Comparison of ENCODE assay signal across 9 cellular contexts in genomic region chr19:34838753-34839431, GRCh38.
A peak's percentile ranks its signal among the peaks of the same experiment; 100 is the strongest.
DNase-seq lines count a peak whose midpoint lies in the region; ATAC-seq and TF ChIP-seq lines count a peak whose summit lies in the region.
"Had no signal": no experiment of that assay in that cellular context is flagged by ENCODE, and none has a peak within 500 bp of the region (broad histone marks: within the 10 kb centered on the region; RNA-seq: fewer than 3 reads in every experiment).

No MANE protein-coding gene starts in this region.

- H2BK15ac ChIP-seq in IMR-90 (ENCODE audit: low read depth, low read length) = no peak overlapping the region

- no peaks in the 10 kb centered on the region for H3K4me1 ChIP-seq in A673 (ENCODE audit: insufficient read depth, low read length, poor library complexity, severe bottlenecking)
- no peaks in the 10 kb centered on the region for H3K4me1 ChIP-seq in IMR-90 (ENCODE audit: control insufficient read depth, insufficient read depth, low read length)
- peaks cover 8% of the 10 kb centered on the region for H3K4me1 ChIP-seq in mucosa of descending colon (ENCODE audit: low read depth)

- H3K9me3 ChIP-seq in A673 (ENCODE audit: low read depth, low read length, poor library complexity, severe bottlenecking) (no peaks in the 10 kb centered on the region), IMR-90 (ENCODE audit: control insufficient read depth, insufficient read depth, low read length) (no peaks in the 10 kb centered on the region), mucosa of descending colon (no peaks in the 10 kb centered on the region)

- no TSS peak for BruUV-seq in A673 (replicated peaks; lab: Mats Ljungman, UMichigan)
- no TSS peak for BruUV-seq in IMR-90 (replicated peaks; lab: Mats Ljungman, UMichigan)

- peaks cover 11% of the 10 kb centered on the region for H3K27me3 ChIP-seq in A673 (replicated peaks; ENCODE audit: insufficient read depth, low read depth, low read length, poor library complexity)
- peaks cover 11% of the 10 kb centered on the region for H3K27me3 ChIP-seq in IMR-90 (ENCODE audit: control insufficient read depth, insufficient read depth, low read length)

- no peak overlapping the region for H3K9ac ChIP-seq in IMR-90 (ENCODE audit: low read depth, low read length)

- no peaks in the 10 kb centered on the region for H4K20me1 ChIP-seq in IMR-90 (ENCODE audit: insufficient read depth, low read length)

- H3K9me1 ChIP-seq in IMR-90 (ENCODE audit: insufficient read depth, low read length) = no peaks in the 10 kb centered on the region

- dilution Hi-C loops in IMR-90 (cut with HindIII; ENCODE audit: low sequenced_read_pairs, unreplicated experiment) = no loop called here

- no peak overlapping the region for H4K8ac ChIP-seq in IMR-90 (ENCODE audit: low read depth in 2 of 2, low read length in 2 of 2)

- no peak overlapping the region for H3K23ac ChIP-seq in IMR-90 (ENCODE audit: low read depth, low read length)

- no peak overlapping the region for H4K91ac ChIP-seq in IMR-90 (ENCODE audit: insufficient read depth, low read depth, low read length)

- H3K36me3 ChIP-seq in A673 (ENCODE audit: insufficient read depth, low read length, poor library complexity, severe bottlenecking) = no peaks in the 10 kb centered on the region
- H3K36me3 ChIP-seq in IMR-90 (ENCODE audit: control insufficient read depth, insufficient read depth, low read length) = no peaks in the 10 kb centered on the region
- H3K36me3 ChIP-seq in mucosa of descending colon (ENCODE audit: low read depth) = no peaks in the 10 kb centered on the region

- no peak overlapping the region for H3K4ac ChIP-seq in IMR-90 (ENCODE audit: low read depth, low read length)

- peak overlapping the region; percentile 5 for H2AFZ ChIP-seq in IMR-90 (replicated peaks; ENCODE audit: low read length, poor library complexity)

- H3K4me2 ChIP-seq in IMR-90 (ENCODE audit: low read depth, low read length) = peak overlapping the region; percentile 45; the same call in 1 of the 2 replicates

- H3K56ac ChIP-seq in IMR-90 (ENCODE audit: extremely low read depth, insufficient read depth, low read length) = no peak overlapping the region

- CTCF ChIA-PET in A673 (lab: Charles Lee) = no interaction called here
- CTCF ChIA-PET in IMR-90 (lab: Yijun Ruan, JAX) = interaction anchor here (1.5 kb wide), 1 partner anchor 16 kb away, joined by 3 read pairs; no protein-coding TSS in a partner anchor

- H3K14ac ChIP-seq in IMR-90 (replicated peaks; ENCODE audit: low read depth, low read length) = no peak overlapping the region

- POLR2A ChIA-PET in A673 (lab: Charles Lee; ENCODE audit: low non-redundant PET) = no interaction called here
- POLR2A ChIA-PET in IMR-90 (lab: Charles Lee; ENCODE audit: unreplicated experiment) = no interaction called here

- TF ChIP-seq POLR2A in IMR-90 (IDR thresholded peaks at IDR 0.05; ENCODE audit: low read depth, low read length) = no peak

- H4K5ac ChIP-seq in IMR-90 (ENCODE audit: low read depth, low read length) = no peak overlapping the region

- H2AK9ac ChIP-seq in IMR-90 (replicated peaks; ENCODE audit: low read depth, low read length, poor library complexity) = no peak overlapping the region

- H2BK5ac ChIP-seq in IMR-90 (ENCODE audit: low read depth, low read length, poor library complexity, severe bottlenecking) = no peak overlapping the region

- no peak overlapping the region for H3K18ac ChIP-seq in IMR-90 (ENCODE audit: low read depth, low read length)

- DNase-seq in A673 (ENCODE audit: low spot score) (peak; percentile 11), IMR-90 (no peak), coronary artery (ENCODE audit: low spot score) (no peak), mucosa of descending colon (peak; percentile 48 to 59 (median 51)), dedifferentiated amniotic fluid mesenchymal stem cell (ENCODE audit: extremely low spot score) (no peak), SHP77 (lab: John Stamatoyannopoulos, UW) (no peak), NCI-H1436 (lab: John Stamatoyannopoulos, UW) (no peak)
- no peak for DNase-seq in NK-92 treated with Interleukin-12 subunit alpha and Interleukin-12 subunit beta, amount 100 ng/mL, for 24 hours (lab: John Stamatoyannopoulos, UW)

- no peak for TF ChIP-seq RAD21 in IMR-90 (IDR thresholded peaks at IDR 0.05; ENCODE audit: low read length)

- ATAC-seq in IMR-90 (ENCODE audit: low read depth) (no peak; the same call in 1 of the 2 replicates), mucosa of descending colon (peak; percentile 63)
- ATAC-seq: activated CD4-positive, CD25-positive, alpha-beta regulatory T cell treated with anti-CD3 and anti-CD28 coated beads, Interleukin-2, amount 50 U/mL, for 24 hours had no signal

- intact Hi-C loops in A673 (cut with micrococcal nuclease; ENCODE audit: unreplicated experiment) = loop anchor here (10.0 kb wide), 1 partner anchor 176 kb away; no protein-coding TSS in a partner anchor
- intact Hi-C loops in IMR-90 (cut with micrococcal nuclease) = no loop called here
- intact Hi-C loops in mucosa of descending colon (cut with DNase I, micrococcal nuclease) = no loop called here

- no peak overlapping the region for H3K27ac ChIP-seq in A673 (ENCODE audit: low read depth, low read length, poor library complexity, severe bottlenecking)
- H3K27ac ChIP-seq in IMR-90 (ENCODE audit: insufficient read depth, low read length) = no peak overlapping the region
- no peak overlapping the region for H3K27ac ChIP-seq in coronary artery

- H3K4me3 ChIP-seq in A673 (ENCODE audit: low read depth, low read length, poor library complexity, severe bottlenecking) (no peak overlapping the region), IMR-90 (ENCODE audit: insufficient read depth, low read depth, low read length) (no peak overlapping the region), coronary artery (peak overlapping the region; percentile 48), mucosa of descending colon (no peak overlapping the region)

- no peak overlapping the region for H2AK5ac ChIP-seq in IMR-90 (ENCODE audit: low read depth, low read length)

- no peak overlapping the region for H2BK120ac ChIP-seq in IMR-90 (ENCODE audit: low read depth, low read length)

- H2BK20ac ChIP-seq in IMR-90 (ENCODE audit: low read depth, low read length) = no peak overlapping the region

- TF ChIP-seq CTCF in A673 (conservative IDR thresholded peaks at IDR 0.05; ENCODE audit: low read depth, low read length) (peak; percentile 45; the same call in 1 of the 2 replicates), IMR-90 (conservative IDR thresholded peaks at IDR 0.05; ENCODE audit: low read depth, low read length) (no peak), coronary artery (IDR thresholded peaks at IDR 0.05) (no peak), mucosa of descending colon (IDR thresholded peaks at IDR 0.05) (no peak)

- 10% methylated on average over 34 of the region's 43 CpGs; no CpG with 5 or more reads in 1 of the 2 experiments for WGBS in IMR-90 (ENCODE audit: extremely low coverage in 2 of 2, insufficient read length in 1 of 2), 2 experiments

- H3K79me1 ChIP-seq in IMR-90 (ENCODE audit: low read depth in 1 of 2, low read length in 2 of 2) = no peaks in the 10 kb centered on the region

- in situ Hi-C loops in IMR-90 (cut with MboI; ENCODE audit: low sequenced_read_pairs) = no loop called here

TF ChIP-seq in IMR-90, 13 proteins besides CTCF, POLR2A, EP300 and RAD21:
- TF ChIP-seq CEBPB (IDR thresholded peaks at IDR 0.05; ENCODE audit: low read depth, low read length) = peak; percentile 44; the same call in 1 of the 2 replicates
- no peak for TF ChIP-seq MAFK (IDR thresholded peaks at IDR 0.05; ENCODE audit: low read depth, low read length)
- TF ChIP-seq ELK1 (IDR thresholded peaks at IDR 0.05; ENCODE audit: borderline replicate concordance, low read depth, low read length) = no peak

Comparison
In these comparisons a context has a peak if more than half of its experiments do, and no peak if none do; other contexts are left out.
1. DNase-seq: peak in A673 (single experiment) and mucosa of descending colon (3 of 3); none in IMR-90 (single experiment), coronary artery (single experiment), dedifferentiated amniotic fluid mesenchymal stem cell (single experiment), SHP77 (0 of 2), NCI-H1436 (single experiment) and NK-92 treated with Interleukin-12 subunit alpha and Interleukin-12 subunit beta, amount 100 ng/mL, for 24 hours (single experiment).